1 cellular context compared by ENCODE assay signal in the genomic region with DNA sequence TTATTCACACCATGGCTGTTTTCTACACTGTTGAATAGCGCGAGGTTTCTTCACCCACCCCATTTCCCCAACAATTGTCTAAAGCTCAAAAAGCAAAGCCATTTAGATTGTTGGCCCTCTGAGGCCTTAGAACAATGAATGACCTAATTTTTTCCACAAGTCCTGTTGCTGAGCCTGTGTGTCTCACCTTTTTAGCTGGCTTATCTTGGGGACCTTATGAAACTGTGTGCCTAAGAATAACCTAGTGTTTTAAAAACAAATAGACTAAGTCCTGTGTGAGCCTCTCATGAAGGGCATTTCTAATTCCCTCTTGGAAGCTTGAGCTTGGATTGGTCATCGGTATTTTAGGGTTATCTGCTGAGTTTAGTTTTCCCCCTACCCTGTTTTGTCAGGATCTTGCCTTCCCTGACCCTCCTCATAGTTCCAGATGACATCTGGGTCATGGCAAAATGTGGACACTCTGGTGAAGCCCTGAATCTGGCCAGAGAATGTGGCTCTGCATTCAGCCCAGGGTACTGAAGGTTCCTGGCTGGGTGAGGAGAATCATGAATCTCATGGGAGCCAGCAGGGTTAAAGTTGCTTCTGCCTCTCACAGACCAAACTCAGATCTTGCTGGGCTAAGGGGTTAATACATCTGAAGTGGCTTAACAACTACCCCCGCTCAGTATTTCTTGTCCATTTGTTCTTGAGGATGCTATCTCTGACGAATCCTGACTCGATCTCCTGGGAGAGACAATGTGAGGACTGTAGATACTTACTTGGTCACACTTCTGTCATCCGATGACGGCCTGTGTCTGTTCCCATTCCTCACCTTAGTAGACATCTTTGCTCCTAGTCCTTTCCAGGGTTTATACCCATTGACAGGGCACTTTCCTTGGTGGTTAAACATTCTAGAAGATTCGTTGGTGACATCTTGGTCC.
TF ChIP-seq lines count a peak whose summit lies in the region.

No MANE protein-coding gene starts in this region.

TF ChIP-seq in HepG2, 621 proteins besides CTCF, POLR2A, EP300 and RAD21 (continued from another document):
- TF ChIP-seq, protein P1, sequence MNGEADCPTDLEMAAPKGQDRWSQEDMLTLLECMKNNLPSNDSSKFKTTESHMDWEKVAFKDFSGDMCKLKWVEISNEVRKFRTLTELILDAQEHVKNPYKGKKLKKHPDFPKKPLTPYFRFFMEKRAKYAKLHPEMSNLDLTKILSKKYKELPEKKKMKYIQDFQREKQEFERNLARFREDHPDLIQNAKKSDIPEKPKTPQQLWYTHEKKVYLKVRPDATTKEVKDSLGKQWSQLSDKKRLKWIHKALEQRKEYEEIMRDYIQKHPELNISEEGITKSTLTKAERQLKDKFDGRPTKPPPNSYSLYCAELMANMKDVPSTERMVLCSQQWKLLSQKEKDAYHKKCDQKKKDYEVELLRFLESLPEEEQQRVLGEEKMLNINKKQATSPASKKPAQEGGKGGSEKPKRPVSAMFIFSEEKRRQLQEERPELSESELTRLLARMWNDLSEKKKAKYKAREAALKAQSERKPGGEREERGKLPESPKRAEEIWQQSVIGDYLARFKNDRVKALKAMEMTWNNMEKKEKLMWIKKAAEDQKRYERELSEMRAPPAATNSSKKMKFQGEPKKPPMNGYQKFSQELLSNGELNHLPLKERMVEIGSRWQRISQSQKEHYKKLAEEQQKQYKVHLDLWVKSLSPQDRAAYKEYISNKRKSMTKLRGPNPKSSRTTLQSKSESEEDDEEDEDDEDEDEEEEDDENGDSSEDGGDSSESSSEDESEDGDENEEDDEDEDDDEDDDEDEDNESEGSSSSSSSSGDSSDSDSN (CRISPR knock-in tag; IDR thresholded peaks at IDR 0.05), result peak; percentile 33; the same call in 1 of the 2 replicates
- peak in 1 of 2 experiments; percentile 57; a peak in 1 of 4 replicates for TF ChIP-seq KLF16 (CRISPR knock-in tag; IDR thresholded peaks at IDR 0.05)
- TF ChIP-seq CENPBD1 (CRISPR knock-in tag; IDR thresholded peaks at IDR 0.05; ENCODE audit: borderline replicate concordance, low read depth), result no peak
- TF ChIP-seq FOXK1 (CRISPR knock-in tag; IDR thresholded peaks at IDR 0.05; ENCODE audit: borderline replicate concordance, low read depth), result 0 out of 2 replicates have a peak, but pooled peaks have one; percentile 12
- no peak for TF ChIP-seq ZNF562 (CRISPR knock-in tag; IDR thresholded peaks at IDR 0.05; ENCODE audit: borderline replicate concordance)
- TF ChIP-seq KDM6A (CRISPR knock-in tag; IDR thresholded peaks at IDR 0.05; ENCODE audit: low read depth), result no peak
- no peak for TF ChIP-seq AGO1 (IDR thresholded peaks at IDR 0.05; ENCODE audit: low read depth, low read length, poor library complexity, severe bottlenecking)
- peak; percentile 44; the same call in 1 of the 2 replicates for TF ChIP-seq TARDBP (CRISPR knock-in tag; IDR thresholded peaks at IDR 0.05)
- no peak for TF ChIP-seq ZNF776 (CRISPR knock-in tag; IDR thresholded peaks at IDR 0.05)
- TF ChIP-seq PRPF4 (IDR thresholded peaks at IDR 0.05; ENCODE audit: low read depth, low read length, poor library complexity, severe bottlenecking), result no peak
- no peak for TF ChIP-seq ISX (CRISPR knock-in tag; conservative IDR thresholded peaks at IDR 0.05)
- no peak for TF ChIP-seq MLXIP (CRISPR knock-in tag; IDR thresholded peaks at IDR 0.05; ENCODE audit: borderline replicate concordance)
- TF ChIP-seq, protein P2, sequence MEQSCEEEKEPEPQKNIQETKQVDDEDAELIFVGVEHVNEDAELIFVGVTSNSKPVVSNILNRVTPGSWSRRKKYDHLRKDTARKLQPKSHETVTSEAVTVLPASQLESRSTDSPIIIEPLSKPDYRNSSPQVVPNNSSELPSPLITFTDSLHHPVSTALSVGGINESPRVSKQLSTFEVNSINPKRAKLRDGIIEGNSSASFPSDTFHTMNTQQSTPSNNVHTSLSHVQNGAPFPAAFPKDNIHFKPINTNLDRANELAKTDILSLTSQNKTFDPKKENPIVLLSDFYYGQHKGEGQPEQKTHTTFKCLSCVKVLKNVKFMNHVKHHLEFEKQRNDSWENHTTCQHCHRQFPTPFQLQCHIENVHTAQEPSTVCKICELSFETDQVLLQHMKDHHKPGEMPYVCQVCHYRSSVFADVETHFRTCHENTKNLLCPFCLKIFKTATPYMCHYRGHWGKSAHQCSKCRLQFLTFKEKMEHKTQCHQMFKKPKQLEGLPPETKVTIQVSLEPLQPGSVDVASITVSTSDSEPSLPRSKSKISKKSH (CRISPR knock-in tag; IDR thresholded peaks at IDR 0.05; ENCODE audit: borderline replicate concordance), result no peak
- TF ChIP-seq SMC3 (IDR thresholded peaks at IDR 0.05; ENCODE audit: low read length), result no peak
- no peak for TF ChIP-seq U2AF2 (IDR thresholded peaks at IDR 0.05; ENCODE audit: low read depth, low read length)
- TF ChIP-seq CHD2 (IDR thresholded peaks at IDR 0.05; ENCODE audit: low read depth, low read length), result no peak
- TF ChIP-seq ARHGAP35 (CRISPR knock-in tag; IDR thresholded peaks at IDR 0.05; ENCODE audit: borderline replicate concordance), result no peak
- TF ChIP-seq, protein P3, sequence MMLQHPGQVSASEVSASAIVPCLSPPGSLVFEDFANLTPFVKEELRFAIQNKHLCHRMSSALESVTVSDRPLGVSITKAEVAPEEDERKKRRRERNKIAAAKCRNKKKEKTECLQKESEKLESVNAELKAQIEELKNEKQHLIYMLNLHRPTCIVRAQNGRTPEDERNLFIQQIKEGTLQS (CRISPR knock-in tag; IDR thresholded peaks at IDR 0.05), result peak; percentile 61
- TF ChIP-seq ZNF34 (CRISPR knock-in tag; IDR thresholded peaks at IDR 0.05; ENCODE audit: borderline replicate concordance), result no peak
- TF ChIP-seq, protein P4, sequence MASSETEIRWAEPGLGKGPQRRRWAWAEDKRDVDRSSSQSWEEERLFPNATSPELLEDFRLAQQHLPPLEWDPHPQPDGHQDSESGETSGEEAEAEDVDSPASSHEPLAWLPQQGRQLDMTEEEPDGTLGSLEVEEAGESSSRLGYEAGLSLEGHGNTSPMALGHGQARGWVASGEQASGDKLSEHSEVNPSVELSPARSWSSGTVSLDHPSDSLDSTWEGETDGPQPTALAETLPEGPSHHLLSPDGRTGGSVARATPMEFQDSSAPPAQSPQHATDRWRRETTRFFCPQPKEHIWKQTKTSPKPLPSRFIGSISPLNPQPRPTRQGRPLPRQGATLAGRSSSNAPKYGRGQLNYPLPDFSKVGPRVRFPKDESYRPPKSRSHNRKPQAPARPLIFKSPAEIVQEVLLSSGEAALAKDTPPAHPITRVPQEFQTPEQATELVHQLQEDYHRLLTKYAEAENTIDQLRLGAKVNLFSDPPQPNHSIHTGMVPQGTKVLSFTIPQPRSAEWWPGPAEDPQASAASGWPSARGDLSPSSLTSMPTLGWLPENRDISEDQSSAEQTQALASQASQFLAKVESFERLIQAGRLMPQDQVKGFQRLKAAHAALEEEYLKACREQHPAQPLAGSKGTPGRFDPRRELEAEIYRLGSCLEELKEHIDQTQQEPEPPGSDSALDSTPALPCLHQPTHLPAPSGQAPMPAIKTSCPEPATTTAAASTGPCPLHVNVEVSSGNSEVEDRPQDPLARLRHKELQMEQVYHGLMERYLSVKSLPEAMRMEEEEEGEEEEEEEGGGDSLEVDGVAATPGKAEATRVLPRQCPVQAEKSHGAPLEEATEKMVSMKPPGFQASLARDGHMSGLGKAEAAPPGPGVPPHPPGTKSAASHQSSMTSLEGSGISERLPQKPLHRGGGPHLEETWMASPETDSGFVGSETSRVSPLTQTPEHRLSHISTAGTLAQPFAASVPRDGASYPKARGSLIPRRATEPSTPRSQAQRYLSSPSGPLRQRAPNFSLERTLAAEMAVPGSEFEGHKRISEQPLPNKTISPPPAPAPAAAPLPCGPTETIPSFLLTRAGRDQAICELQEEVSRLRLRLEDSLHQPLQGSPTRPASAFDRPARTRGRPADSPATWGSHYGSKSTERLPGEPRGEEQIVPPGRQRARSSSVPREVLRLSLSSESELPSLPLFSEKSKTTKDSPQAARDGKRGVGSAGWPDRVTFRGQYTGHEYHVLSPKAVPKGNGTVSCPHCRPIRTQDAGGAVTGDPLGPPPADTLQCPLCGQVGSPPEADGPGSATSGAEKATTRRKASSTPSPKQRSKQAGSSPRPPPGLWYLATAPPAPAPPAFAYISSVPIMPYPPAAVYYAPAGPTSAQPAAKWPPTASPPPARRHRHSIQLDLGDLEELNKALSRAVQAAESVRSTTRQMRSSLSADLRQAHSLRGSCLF (CRISPR knock-in tag; IDR thresholded peaks at IDR 0.05; ENCODE audit: borderline replicate concordance), result no peak
- TF ChIP-seq, protein P5, sequence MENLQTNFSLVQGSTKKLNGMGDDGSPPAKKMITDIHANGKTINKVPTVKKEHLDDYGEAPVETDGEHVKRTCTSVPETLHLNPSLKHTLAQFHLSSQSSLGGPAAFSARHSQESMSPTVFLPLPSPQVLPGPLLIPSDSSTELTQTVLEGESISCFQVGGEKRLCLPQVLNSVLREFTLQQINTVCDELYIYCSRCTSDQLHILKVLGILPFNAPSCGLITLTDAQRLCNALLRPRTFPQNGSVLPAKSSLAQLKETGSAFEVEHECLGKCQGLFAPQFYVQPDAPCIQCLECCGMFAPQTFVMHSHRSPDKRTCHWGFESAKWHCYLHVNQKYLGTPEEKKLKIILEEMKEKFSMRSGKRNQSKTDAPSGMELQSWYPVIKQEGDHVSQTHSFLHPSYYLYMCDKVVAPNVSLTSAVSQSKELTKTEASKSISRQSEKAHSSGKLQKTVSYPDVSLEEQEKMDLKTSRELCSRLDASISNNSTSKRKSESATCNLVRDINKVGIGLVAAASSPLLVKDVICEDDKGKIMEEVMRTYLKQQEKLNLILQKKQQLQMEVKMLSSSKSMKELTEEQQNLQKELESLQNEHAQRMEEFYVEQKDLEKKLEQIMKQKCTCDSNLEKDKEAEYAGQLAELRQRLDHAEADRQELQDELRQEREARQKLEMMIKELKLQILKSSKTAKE (CRISPR knock-in tag; IDR thresholded peaks at IDR 0.05; ENCODE audit: borderline replicate concordance), result no peak
- no peak for TF ChIP-seq ZNF672 (CRISPR knock-in tag; IDR thresholded peaks at IDR 0.05)
- TF ChIP-seq ZNF512B (CRISPR knock-in tag; IDR thresholded peaks at IDR 0.05; ENCODE audit: borderline replicate concordance), result no peak
- TF ChIP-seq RARG (CRISPR knock-in tag; IDR thresholded peaks at IDR 0.05; ENCODE audit: low read depth), result no peak
